21 cellular contexts compared by ENCODE assay signal in genomic region chr12:123397400-123397799, GRCh38. TPM values are rescaled to one million over a fixed set of nuclear protein-coding genes. Genes with fewer than 3 reads are reported as not detected.
DNase-seq lines count a peak whose midpoint lies in the region; TF ChIP-seq lines count a peak whose summit lies in the region.
"Had no signal": no experiment of that assay in that cellular context is flagged by ENCODE, and none has a peak within 500 bp of the region (broad histone marks: within the 10 kb centered on the region; RNA-seq: fewer than 3 reads in every experiment).

No MANE protein-coding gene starts in this region.

- H3K36me3 ChIP-seq in adipocyte (ENCODE audit: control insufficient read depth, insufficient read depth, low read length, severe bottlenecking) (peaks cover 54% of the 10 kb centered on the region), esophagus squamous epithelium (peaks cover 27 to 97% (median 45%) of the 10 kb centered on the region in 3 donors), prostate gland (peaks cover 0 to 17% of the 10 kb centered on the region in 2 donors), uterus (no peaks in the 10 kb centered on the region)

- H3K4me3 ChIP-seq in adipocyte (ENCODE audit: low read length) (no peak overlapping the region), esophagus squamous epithelium (peak overlapping the region in 1 of 4 donors; percentile 17), prostate gland (no peak overlapping the region), uterus (no peak overlapping the region)
- H3K4me3 ChIP-seq: gastrocnemius medialis, HAP-1, right lobe of liver, upper lobe of left lung had no signal

- peak overlapping the region; percentile 52 to 89 (median 69) for H3K27ac ChIP-seq in esophagus squamous epithelium
- peak overlapping the region; percentile 87 to 94 for H3K27ac ChIP-seq in prostate gland
- H3K27ac ChIP-seq in uterus, result peak overlapping the region; percentile 76 to 83
- H3K27ac ChIP-seq: right lobe of liver had no signal

- TF ChIP-seq POLR2A in esophagus squamous epithelium (IDR thresholded peaks at IDR 0.05), result no peak
- TF ChIP-seq POLR2A in prostate gland (IDR thresholded peaks at IDR 0.05), result no peak
- no peak for TF ChIP-seq POLR2A in uterus (IDR thresholded peaks at IDR 0.05)

- 82% methylated on average over 6 of the region's 6 CpGs for WGBS in esophagus squamous epithelium, 2 donors
- WGBS in prostate gland, result 62% methylated on average over 6 of the region's 6 CpGs

- DNase-seq in adipocyte (ENCODE audit: low read depth), result no peak
- no peak for DNase-seq in esophagus squamous epithelium (lab: John Stamatoyannopoulos, UW)
- no peak for DNase-seq in prostate gland (ENCODE audit: low spot score)
- no peak for DNase-seq in uterus
- no peak for DNase-seq in GOT3 (lab: John Stamatoyannopoulos, UW)
- no peak for DNase-seq in NCI-H1105 treated with DMSO at 0.1 percent for 48 hours (lab: John Stamatoyannopoulos, UW)
- DNase-seq in activated CD4-positive, alpha-beta T cell treated with anti-CD3 and anti-CD28 coated beads for 4 hours, result no peak
- DNase-seq in kidney tubule cell (ENCODE audit: low spot score), result no peak
- DNase-seq: activated B cell treated with CpG ODN at 0.5 μM for 24 hours; activated CD4-positive, alpha-beta memory T cell treated with anti-CD3 and anti-CD28 coated beads, Interleukin-2, amount 10 ng/mL, durations not matched to agents 7 days and 5 days; activated T-cell treated with anti-CD3 and anti-CD28 coated beads, Interleukin-2, amount 50 U/mL, for 1 hour; COR-L47; gastrocnemius medialis; mesendoderm; naive thymus-derived CD8-positive, alpha-beta T cell; NCI-H1105; NCI-H510A; NK-92 treated with Interleukin-12 subunit alpha and Interleukin-12 subunit beta, amount 100 ng/mL, for 24 hours; right lobe of liver had no signal

- H3K27me3 ChIP-seq in adipocyte (replicated peaks; ENCODE audit: control insufficient read depth, insufficient read depth, low read length) (no peaks in the 10 kb centered on the region), esophagus squamous epithelium (no peaks in the 10 kb centered on the region), prostate gland (replicated peaks; ENCODE audit: insufficient read depth) (no peaks in the 10 kb centered on the region), uterus (no peaks in the 10 kb centered on the region)
- H3K27me3 ChIP-seq: gastrocnemius medialis, right lobe of liver, upper lobe of left lung had no signal

- no peak for TF ChIP-seq CTCF in esophagus squamous epithelium (IDR thresholded peaks at IDR 0.05)
- no peak for TF ChIP-seq CTCF in prostate gland (IDR thresholded peaks at IDR 0.05)
- TF ChIP-seq CTCF in uterus (IDR thresholded peaks at IDR 0.05), result no peak

- intact Hi-C loops in esophagus squamous epithelium (cut with DNase I) (no loop called here), prostate gland (cut with DNase I) (loop anchor here (5.0 to 10.0 kb wide), 3 partner anchors 35 to 185 kb away; partner anchors contain the start of genes SNRNP35 and TMED2), uterus (cut with DNase I; ENCODE audit: low total_unique reads) (no loop called here)

- H3K4me1 ChIP-seq in adipocyte (ENCODE audit: control insufficient read depth, insufficient read depth, low read length), result peaks cover 24% of the 10 kb centered on the region
- H3K4me1 ChIP-seq in esophagus squamous epithelium, result peaks cover 3 to 79% (median 26%) of the 10 kb centered on the region in 3 donors
- H3K4me1 ChIP-seq in prostate gland (replicated peaks), result peaks cover 16% of the 10 kb centered on the region
- peaks cover 0 to 29% of the 10 kb centered on the region in 2 donors for H3K4me1 ChIP-seq in uterus
- H3K4me1 ChIP-seq: HAP-1 had no signal

- H3K9ac ChIP-seq in adipocyte (ENCODE audit: low read length), result peak overlapping the region; percentile 53

- H3K9me3 ChIP-seq in adipocyte (ENCODE audit: control insufficient read depth, low read length) (no peaks in the 10 kb centered on the region), esophagus squamous epithelium (no peaks in the 10 kb centered on the region), prostate gland (no peaks in the 10 kb centered on the region), uterus (no peaks in the 10 kb centered on the region)
- H3K9me3 ChIP-seq: gastrocnemius medialis, HAP-1, right lobe of liver, upper lobe of left lung had no signal

RNA-seq across cellular contexts. Expression of gene KMT5A, which starts 13.5 kb away (rescaled TPM):
- total RNA-seq in esophagus squamous epithelium, result 10 to 100 TPM; 54.8 to 69.1 (median 68.4) TPM
- 10 to 100 TPM; 47.3 to 61.9 TPM for total RNA-seq in prostate gland
- total RNA-seq in uterus, result 10 to 100 TPM; 20.9 to 71.5 (median 42.1) TPM

RNA-seq across cellular contexts. Expression of gene SBNO1, which starts 32.8 kb away (rescaled TPM):
- total RNA-seq in esophagus squamous epithelium (10 to 100 TPM; 16.8 to 26.1 (median 23.0) TPM), prostate gland (10 to 100 TPM; 22.6 to 53.3 TPM), uterus (10 to 100 TPM; 16.8 to 40.5 (median 33.0) TPM)

RNA-seq across cellular contexts. Expression of gene RILPL2, which starts 39.1 kb away (rescaled TPM):
- 1 to 10 TPM; 1.3 to 5.7 (median 3.7) TPM for total RNA-seq in esophagus squamous epithelium
- total RNA-seq in prostate gland, result 1 to 10 TPM; 8.3 to 8.6 TPM
- 10 to 100 TPM in 1 of 4 donors, 1 to 10 TPM in 3; 4.0 to 10.1 (median 5.8) TPM for total RNA-seq in uterus
